10 cellular contexts compared by ENCODE assay signal in genomic region chrX:133983974-133984578, GRCh38. TPM values are rescaled to one million over a fixed set of nuclear protein-coding genes. Genes with fewer than 3 reads are reported as not detected.
DNase-seq lines count a peak whose midpoint lies in the region; ATAC-seq and TF ChIP-seq lines count a peak whose summit lies in the region.
"Had no signal": no experiment of that assay in that cellular context is flagged by ENCODE, and none has a peak within 500 bp of the region (broad histone marks: within the 10 kb centered on the region; RNA-seq: fewer than 3 reads in every experiment).

No MANE protein-coding gene starts in this region.

- intact Hi-C loops in CD4-positive, alpha-beta T cell (cut with DNase I, micrococcal nuclease): no loop called here
- intact Hi-C loops in PC-9 (cut with micrococcal nuclease; ENCODE audit: unreplicated experiment): no loop called here

- H3K4me3 ChIP-seq in endodermal cell (ENCODE audit: low read length) (peak overlapping the region; percentile 75), PC-9 (no peak overlapping the region)

- peak overlapping the region; percentile 79 for H3K4me3 Mint-ChIP-seq in CD4-positive, alpha-beta T cell
- H3K4me3 Mint-ChIP-seq in endodermal cell (peak overlapping the region; percentile 72), nephron (peak overlapping the region; percentile 88 to 95 (median 95))

- H3K9me3 ChIP-seq in CD4-positive, alpha-beta T cell (ENCODE audit: control insufficient read depth, low read length): no peaks in the 10 kb centered on the region
- H3K9me3 ChIP-seq in endodermal cell (ENCODE audit: control insufficient read depth, low read length) (no peaks in the 10 kb centered on the region), PC-9 (ENCODE audit: insufficient read depth, low read depth) (no peaks in the 10 kb centered on the region)
- H3K9me3 ChIP-seq: sigmoid colon had no signal

- H3K4me1 ChIP-seq in endodermal cell (ENCODE audit: control insufficient read depth, insufficient read depth, low read length) (no peaks in the 10 kb centered on the region), PC-9 (replicated peaks; ENCODE audit: insufficient read depth) (no peaks in the 10 kb centered on the region)

- H3K4me2 ChIP-seq in PC-9: no peak overlapping the region

- no TSS peak for BruUV-seq in PC-9 (replicated peaks; lab: Mats Ljungman, UMichigan)

- H3K4me1 Mint-ChIP-seq in CD4-positive, alpha-beta T cell (ENCODE audit: low read depth): peaks cover 5% of the 10 kb centered on the region
- H3K4me1 Mint-ChIP-seq in endodermal cell (peaks cover 62% of the 10 kb centered on the region), nephron (peaks cover 75% of the 10 kb centered on the region)

- no peaks in the 10 kb centered on the region for H3F3A ChIP-seq in PC-9 (ENCODE audit: insufficient read depth, low read depth)

- H3K27me3 Mint-ChIP-seq in CD4-positive, alpha-beta T cell: peaks cover 21% of the 10 kb centered on the region
- H3K27me3 Mint-ChIP-seq in endodermal cell (ENCODE audit: insufficient read depth) (peaks cover 27% of the 10 kb centered on the region), nephron (ENCODE audit: low read depth) (peaks cover 3% of the 10 kb centered on the region)

- H4K20me1 ChIP-seq in PC-9 (ENCODE audit: insufficient read depth): no peaks in the 10 kb centered on the region

- H3K27ac Mint-ChIP-seq in CD4-positive, alpha-beta T cell: no peak overlapping the region
- H3K27ac Mint-ChIP-seq in endodermal cell (no peak overlapping the region), nephron (peak overlapping the region; percentile 66 to 79 (median 77))
- H3K27ac Mint-ChIP-seq: stimulated activated naive CD8-positive, alpha-beta T cell treated with anti-CD3 and anti-CD28 coated beads, Interleukin-15, amount 100 ng/mL, for 72 hours had no signal

- CTCF ChIA-PET in CD4-positive, alpha-beta T cell (lab: Charles Lee): no interaction called here
- CTCF ChIA-PET in PC-9 (lab: Charles Lee): no interaction called here

- no peaks in the 10 kb centered on the region for H3K36me3 Mint-ChIP-seq in CD4-positive, alpha-beta T cell (ENCODE audit: low read depth)
- H3K36me3 Mint-ChIP-seq in endodermal cell (ENCODE audit: low read depth): peaks cover 1% of the 10 kb centered on the region
- no peaks in the 10 kb centered on the region for H3K36me3 Mint-ChIP-seq in nephron (ENCODE audit: low read depth)

- no peak for DNase-seq in CD4-positive, alpha-beta T cell
- DNase-seq in ELF-1 (ENCODE audit: low read depth, low spot score) (peak; percentile 60), endodermal cell (peak; percentile 64), HCEC 1CT (no peak), PC-9 (no peak)
- DNase-seq: C1 segment of cervical spinal cord; sigmoid colon; stimulated activated naive CD8-positive, alpha-beta T cell treated with anti-CD3 and anti-CD28 coated beads, Interleukin-15, amount 100 ng/mL, for 72 hours had no signal

- TF ChIP-seq CTCF in CD4-positive, alpha-beta T cell (IDR thresholded peaks at IDR 0.05): no peak
- TF ChIP-seq CTCF in endodermal cell (conservative IDR thresholded peaks at IDR 0.05) (no peak), nephron (IDR thresholded peaks at IDR 0.05; ENCODE audit: unreplicated experiment in 3 of 3) (no peak), PC-9 (conservative IDR thresholded peaks at IDR 0.05) (no peak)

- no peak overlapping the region for H3K9ac ChIP-seq in endodermal cell (ENCODE audit: extremely low read depth, low read length, poor library complexity, severe bottlenecking)

- POLR2A ChIA-PET in CD4-positive, alpha-beta T cell (lab: Charles Lee): no interaction called here
- POLR2A ChIA-PET in PC-9 (lab: Charles Lee; ENCODE audit: unreplicated experiment): no interaction called here

- H3K36me3 ChIP-seq in endodermal cell (ENCODE audit: control insufficient read depth, insufficient read depth, low read length) (no peaks in the 10 kb centered on the region), PC-9 (ENCODE audit: low read depth) (no peaks in the 10 kb centered on the region)
- H3K36me3 ChIP-seq: sigmoid colon had no signal

- no peak overlapping the region for H3K27ac ChIP-seq in CD4-positive, alpha-beta T cell (ENCODE audit: low read depth, low read length)
- H3K27ac ChIP-seq in endodermal cell (ENCODE audit: low read depth, low read length) (no peak overlapping the region), PC-9 (no peak overlapping the region)
- H3K27ac ChIP-seq: sigmoid colon had no signal

- 12 to 15% methylated on average over 5 to 32 of the region's 32 CpGs for WGBS in endodermal cell (ENCODE audit: insufficient coverage in 1 of 2, insufficient read length in 1 of 2), 2 experiments

- peaks cover 20% of the 10 kb centered on the region for H3K27me3 ChIP-seq in CD4-positive, alpha-beta T cell (ENCODE audit: control insufficient read depth, insufficient read depth, low read length)
- H3K27me3 ChIP-seq in endodermal cell (ENCODE audit: control insufficient read depth, insufficient read depth, low read length, poor library complexity, severe bottlenecking) (peaks cover 27% of the 10 kb centered on the region), PC-9 (ENCODE audit: insufficient read depth, low read depth) (no peaks in the 10 kb centered on the region; the same call in 1 of the 2 replicates)

- ATAC-seq in CD4-positive, alpha-beta T cell (ENCODE audit: poor library complexity): no peak
- no peak for ATAC-seq in GM18520 (IDR thresholded peaks at IDR 0.05; ENCODE audit: unreplicated experiment)
- ATAC-seq: stimulated activated naive CD8-positive, alpha-beta T cell treated with anti-CD3 and anti-CD28 coated beads, Interleukin-15, amount 100 ng/mL, for 72 hours had no signal

- H3K9me3 Mint-ChIP-seq in CD4-positive, alpha-beta T cell: no peaks in the 10 kb centered on the region
- no peaks in the 10 kb centered on the region for H3K9me3 Mint-ChIP-seq in endodermal cell
- no peaks in the 10 kb centered on the region for H3K9me3 Mint-ChIP-seq in nephron
- H3K9me3 Mint-ChIP-seq: stimulated activated naive CD8-positive, alpha-beta T cell treated with anti-CD3 and anti-CD28 coated beads, Interleukin-15, amount 100 ng/mL, for 72 hours had no signal

- no peak overlapping the region for H2AFZ ChIP-seq in PC-9

- no peaks in the 10 kb centered on the region for H3K9me2 ChIP-seq in PC-9 (ENCODE audit: insufficient read depth)

- no peaks in the 10 kb centered on the region for H3K79me2 ChIP-seq in PC-9 (ENCODE audit: low read depth)

RNA-seq across cellular contexts. Expression of gene GPC3, which starts 1.3 kb away (rescaled TPM):
- total RNA-seq in CD4-positive, alpha-beta T cell: under 1 TPM; 0.25 to 0.59 TPM
- total RNA-seq in endodermal cell (100 to 1,000 TPM in 1 of 2 donors, 10 to 100 TPM in 1; 39.5 to 125 TPM), PC-9 (2021) (not detected in 2 replicates)
- 138 TPM for polyA plus RNA-seq in endodermal cell (2013, experiment 1 of 2)
- 116 TPM for polyA plus RNA-seq in endodermal cell (2013, experiment 2 of 2)

Comparison
In these comparisons a context has a peak if more than half of its experiments do, and no peak if none do; other contexts are left out.
1. DNase-seq: peak in ELF-1 (single experiment) and endodermal cell (single experiment); none in CD4-positive, alpha-beta T cell (0 of 10), HCEC 1CT (single experiment) and PC-9 (0 of 2).
2. H3K27ac Mint-ChIP-seq: peak in nephron (3 of 3); none in CD4-positive, alpha-beta T cell (single experiment) and endodermal cell (single experiment).
3. RNA of gene GPC3, which starts 1.3 kb away (total RNA-seq): 39.5 to 125 TPM in endodermal cell; 0.25 to 0.59 TPM in CD4-positive, alpha-beta T cell and not detected in PC-9; every median in the first group is over 10 times any median in the second.
4. Peak in every context shown above with its lines, with median percentiles within 50 percentile points of each other: H3K4me3 Mint-ChIP-seq.